8 cellular contexts compared by ENCODE assay signal in genomic region chr13:42969558-42970172, GRCh38. TPM values are rescaled to one million over a fixed set of nuclear protein-coding genes. Genes with fewer than 3 reads are reported as not detected.
A peak's percentile ranks its signal among the peaks of the same experiment; 100 is the strongest.
DNase-seq lines count a peak whose midpoint lies in the region; ATAC-seq and TF ChIP-seq lines count a peak whose summit lies in the region.

No MANE protein-coding gene starts in this region.

- H3K27ac ChIP-seq in right atrium auricular region = no peak overlapping the region

- TF ChIP-seq CTCF in right atrium auricular region (IDR thresholded peaks at IDR 0.05) = peak; percentile 60 to 91
- TF ChIP-seq CTCF in retinal pigment epithelial cell (conservative IDR thresholded peaks at IDR 0.05; ENCODE audit: low read depth, low read length) = peak; percentile 84

- H3K9me3 ChIP-seq in T-helper 17 cell (ENCODE audit: control insufficient read depth, low read length, poor library complexity, severe bottlenecking) (no peaks in the 10 kb centered on the region), right atrium auricular region (no peaks in the 10 kb centered on the region)

- no peaks in the 10 kb centered on the region for H3K27me3 Mint-ChIP-seq in T-helper 17 cell

- DNase-seq in NCI-H345 (lab: John Stamatoyannopoulos, UW) (peak; percentile 17), NCI-H345 treated with DMSO at 0.1 percent for 48 hours (lab: John Stamatoyannopoulos, UW; ENCODE audit: unreplicated experiment) (no peak), Kasumi-1 (lab: John Stamatoyannopoulos, UW) (peak; percentile 71 to 78), T-helper 17 cell (peak; percentile 69 to 81 (median 76)), amygdala (lab: John Stamatoyannopoulos, UW) (peak in 45 of 56 donors; percentile 0 to 79 (median 30)), right atrium auricular region (ENCODE audit: low spot score) (peak; percentile 82), retinal pigment epithelial cell (ENCODE audit: low read depth) (peak; percentile 33)

- H3K36me3 ChIP-seq in right atrium auricular region = no peaks in the 10 kb centered on the region

- H3K4me3 Mint-ChIP-seq in T-helper 17 cell = peak overlapping the region; percentile 68

- H3K4me1 ChIP-seq in right atrium auricular region = peaks cover 0 to 23% of the 10 kb centered on the region in 2 donors

- H3K27me3 ChIP-seq in right atrium auricular region = no peaks in the 10 kb centered on the region

- H3K36me3 Mint-ChIP-seq in T-helper 17 cell (ENCODE audit: low read depth) = peaks cover 5% of the 10 kb centered on the region

- peak overlapping the region; percentile 59 for H3K27ac Mint-ChIP-seq in T-helper 17 cell

- H3K4me3 ChIP-seq in right atrium auricular region (no peak overlapping the region), retinal pigment epithelial cell (ENCODE audit: low read length) (no peak overlapping the region)

- ATAC-seq in T-helper 17 cell (peak; percentile 90), GM18861 (IDR thresholded peaks at IDR 0.05; ENCODE audit: unreplicated experiment) (no peak)

- peaks cover 13% of the 10 kb centered on the region for H3K4me1 Mint-ChIP-seq in T-helper 17 cell

RNA-seq across cellular contexts. Expression of gene EPSTI1, which starts 22.4 kb away (rescaled TPM):
- total RNA-seq in T-helper 17 cell (10 to 100 TPM; 27.3 to 44.0 TPM), right atrium auricular region (1 to 10 TPM; 3.1 to 3.9 TPM)

RNA-seq across cellular contexts. Expression of gene DNAJC15, which starts 53.7 kb away (rescaled TPM):
- total RNA-seq in T-helper 17 cell = 1 to 10 TPM; 6.4 to 8.1 TPM
- 10 to 100 TPM; 10.8 to 14.0 TPM for total RNA-seq in right atrium auricular region

Comparison
In these comparisons a context has a peak if more than half of its experiments do, and no peak if none do; other contexts are left out.
1. RNA of gene EPSTI1, which starts 22.4 kb away (total RNA-seq): 27.3 to 44.0 TPM in T-helper 17 cell; 3.1 to 3.9 TPM in right atrium auricular region; every median in the first group is over 4 times any median in the second.